9 cellular contexts compared by ENCODE assay signal in the genomic region with DNA sequence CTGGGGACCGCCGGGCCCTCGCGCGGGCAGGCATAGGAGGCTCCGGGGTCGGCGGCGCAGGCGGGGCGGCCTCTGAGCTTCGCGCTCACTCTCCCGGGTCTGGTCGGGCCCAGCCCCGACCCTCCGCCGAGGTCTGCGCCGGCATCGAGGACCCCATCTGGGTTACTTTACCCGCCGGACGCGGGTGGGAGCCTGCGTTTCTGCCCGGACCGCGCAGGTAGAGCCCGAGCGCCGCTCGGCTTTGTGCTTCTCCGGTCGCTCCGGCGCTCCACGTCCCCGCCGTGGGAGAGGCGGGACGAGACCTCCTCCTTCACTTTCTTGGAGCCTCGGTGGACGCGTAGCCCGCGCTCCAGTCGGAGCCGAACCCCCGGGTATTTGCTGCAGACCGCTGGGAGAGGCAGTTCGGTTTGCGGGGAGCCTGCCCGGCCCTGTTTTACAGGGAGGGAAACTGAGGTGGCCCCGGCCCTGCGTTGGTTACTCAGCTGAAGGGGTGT.
DNase-seq lines count a peak whose midpoint lies in the region; ATAC-seq, FAIRE-seq and TF ChIP-seq lines count a peak whose summit lies in the region.
"Had no signal": no experiment of that assay in that cellular context is flagged by ENCODE, and none has a peak within 500 bp of the region (broad histone marks: within the 10 kb centered on the region; RNA-seq: fewer than 3 reads in every experiment).

No MANE protein-coding gene starts in this region.

- no peak overlapping the region for H3K27ac Mint-ChIP-seq in T-helper 1 cell treated with Interleukin-12 subunit alpha and Interleukin-12 subunit beta and Interleukin-4 antibody, amounts not matched to agents 30 μg/mL and 1 μg/mL, for 36 hours
- peak overlapping the region; percentile 18 for H3K27ac Mint-ChIP-seq in astrocyte (ENCODE audit: unreplicated experiment)

- FAIRE-seq in astrocyte (lab: Jason Lieb, UNC) = no peak

- TF ChIP-seq POLR2A in thyroid gland (IDR thresholded peaks at IDR 0.05) = no peak

- H3K4me3 ChIP-seq in astrocyte (ENCODE audit: insufficient read depth, low read depth, low read length) = peak overlapping the region; percentile 71
- peak overlapping the region; percentile 25 to 38 for H3K4me3 ChIP-seq in left lung
- peak overlapping the region in 1 of 3 donors; percentile 42 for H3K4me3 ChIP-seq in thyroid gland (replicated peaks in 1 of 3)

- TF ChIP-seq CTCF in astrocyte (IDR thresholded peaks at IDR 0.05; ENCODE audit: insufficient read depth, low read depth, low read length) (no peak), left lung (IDR thresholded peaks at IDR 0.05) (no peak), thyroid gland (IDR thresholded peaks at IDR 0.05) (no peak)

- intact Hi-C loops in left lung (cut with DNase I) = no loop called here
- intact Hi-C loops in thyroid gland (cut with DNase I) = no loop called here

- peak overlapping the region; percentile 90 for H3K4me2 ChIP-seq in astrocyte (ENCODE audit: low read length)

- peaks cover 50% of the 10 kb centered on the region for H4K20me1 ChIP-seq in astrocyte (ENCODE audit: insufficient read depth, low read length)

- no peak overlapping the region for H3K27ac ChIP-seq in astrocyte (ENCODE audit: low read depth, low read length)
- no peak overlapping the region for H3K27ac ChIP-seq in left lung
- no peak overlapping the region for H3K27ac ChIP-seq in thyroid gland

- peaks cover 2% of the 10 kb centered on the region for H3K36me3 Mint-ChIP-seq in T-helper 1 cell treated with Interleukin-12 subunit alpha and Interleukin-12 subunit beta and Interleukin-4 antibody, amounts not matched to agents 30 μg/mL and 1 μg/mL, for 36 hours (ENCODE audit: low read depth)
- H3K36me3 Mint-ChIP-seq in astrocyte (ENCODE audit: low read depth, unreplicated experiment) = peaks cover 11% of the 10 kb centered on the region

- no peak for DNase-seq in T-helper 1 cell
- DNase-seq in astrocyte (ENCODE audit: low read depth) = no peak
- DNase-seq in left lung = no peak
- DNase-seq in thyroid gland = peak; percentile 9 to 18
- no peak for DNase-seq in NCI-H1105 treated with DMSO at 0.1 percent for 48 hours (lab: John Stamatoyannopoulos, UW)
- no peak for DNase-seq in hepatic stellate cell (ENCODE audit: low spot score)
- DNase-seq: DND-41 had no signal

- H3K9me3 ChIP-seq in astrocyte (ENCODE audit: insufficient read depth, low read depth, low read length) (no peaks in the 10 kb centered on the region), left lung (no peaks in the 10 kb centered on the region), thyroid gland (no peaks in the 10 kb centered on the region)

- 0 to 10% methylated on average over 7 to 14 of the region's 56 CpGs for WGBS in thyroid gland, 2 donors

- H3K27me3 Mint-ChIP-seq in T-helper 1 cell treated with Interleukin-12 subunit alpha and Interleukin-12 subunit beta and Interleukin-4 antibody, amounts not matched to agents 30 μg/mL and 1 μg/mL, for 36 hours (ENCODE audit: low read depth) = peaks cover 72% of the 10 kb centered on the region
- no peaks in the 10 kb centered on the region for H3K27me3 Mint-ChIP-seq in astrocyte (ENCODE audit: low read depth, unreplicated experiment)

- H3K4me1 Mint-ChIP-seq in T-helper 1 cell treated with Interleukin-12 subunit alpha and Interleukin-12 subunit beta and Interleukin-4 antibody, amounts not matched to agents 30 μg/mL and 1 μg/mL, for 36 hours (ENCODE audit: low read depth) = peaks cover 29% of the 10 kb centered on the region
- H3K4me1 Mint-ChIP-seq in astrocyte (ENCODE audit: low read depth, unreplicated experiment) = peaks cover 69% of the 10 kb centered on the region

- H3K27me3 ChIP-seq in astrocyte (ENCODE audit: insufficient read depth, low read length) = no peaks in the 10 kb centered on the region
- H3K27me3 ChIP-seq in left lung = peaks cover 26 to 98% of the 10 kb centered on the region in 2 donors
- H3K27me3 ChIP-seq in thyroid gland = peaks cover 3% of the 10 kb centered on the region

- H3K4me1 ChIP-seq in astrocyte (ENCODE audit: insufficient read depth, low read length) = peaks cover 44% of the 10 kb centered on the region
- peaks cover 0 to 34% of the 10 kb centered on the region in 2 donors for H3K4me1 ChIP-seq in left lung
- H3K4me1 ChIP-seq in thyroid gland = peaks cover 0 to 13% of the 10 kb centered on the region in 2 donors

- H3K36me3 ChIP-seq in astrocyte (ENCODE audit: insufficient read depth, low read length) (no peaks in the 10 kb centered on the region), left lung (no peaks in the 10 kb centered on the region), thyroid gland (no peaks in the 10 kb centered on the region)

- H2AFZ ChIP-seq in astrocyte (ENCODE audit: low read depth, low read length) = peak overlapping the region; percentile 33

- peaks cover 59% of the 10 kb centered on the region for H3K79me2 ChIP-seq in astrocyte (ENCODE audit: insufficient read depth, low read length)

- peak overlapping the region; percentile 78 for H3K9ac ChIP-seq in astrocyte (ENCODE audit: low read length)

- H3K9me3 Mint-ChIP-seq in T-helper 1 cell treated with Interleukin-12 subunit alpha and Interleukin-12 subunit beta and Interleukin-4 antibody, amounts not matched to agents 30 μg/mL and 1 μg/mL, for 36 hours = no peaks in the 10 kb centered on the region
- no peaks in the 10 kb centered on the region for H3K9me3 Mint-ChIP-seq in astrocyte (ENCODE audit: unreplicated experiment)

- peak; percentile 45 for ATAC-seq in left lung
- no peak for ATAC-seq in GM21786 (IDR thresholded peaks at IDR 0.05; ENCODE audit: unreplicated experiment)

- peak overlapping the region; percentile 49 for H3K4me3 Mint-ChIP-seq in T-helper 1 cell treated with Interleukin-12 subunit alpha and Interleukin-12 subunit beta and Interleukin-4 antibody, amounts not matched to agents 30 μg/mL and 1 μg/mL, for 36 hours
- peak overlapping the region; percentile 82 for H3K4me3 Mint-ChIP-seq in astrocyte (ENCODE audit: unreplicated experiment)

Comparison
In these comparisons a context has a peak if more than half of its experiments do, and no peak if none do; other contexts are left out.
1. DNase-seq: peak in thyroid gland (2 of 2); none in T-helper 1 cell (0 of 5), astrocyte (single experiment), left lung (0 of 2), NCI-H1105 treated with DMSO at 0.1 percent for 48 hours (single experiment) and hepatic stellate cell (single experiment).